ENCODE assay signal across 1 cellular context in the genomic region with DNA sequence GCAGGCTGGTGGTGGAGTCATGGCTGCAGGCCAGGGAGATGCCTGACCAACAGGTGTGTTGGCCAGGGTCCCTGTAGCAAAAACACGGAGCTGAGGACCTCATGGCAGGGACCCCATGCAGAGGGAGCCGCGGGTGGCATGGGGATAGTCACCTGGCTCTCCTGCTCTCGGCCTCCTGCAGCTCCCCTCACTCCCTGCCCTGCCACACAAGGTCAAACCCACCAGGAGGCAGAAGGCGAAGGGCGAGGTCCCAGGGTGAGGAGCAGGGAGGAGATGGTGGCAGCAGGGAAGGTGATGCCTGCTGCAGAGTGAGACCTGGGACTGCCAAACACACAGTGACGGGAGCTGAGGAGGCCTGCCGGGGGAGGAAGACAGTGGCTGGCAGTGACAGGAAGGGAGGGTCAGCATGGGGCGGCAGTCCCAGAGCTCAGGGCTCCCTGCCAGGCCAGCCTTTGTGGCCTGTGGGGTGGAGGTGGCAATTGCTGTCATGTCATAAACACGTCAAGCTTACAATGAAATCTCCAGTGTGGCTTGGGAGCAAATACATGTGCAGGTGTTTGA.
TF ChIP-seq lines count a peak whose summit lies in the region.

No MANE protein-coding gene starts in this region.

TF ChIP-seq in GM23338, 12 proteins besides CTCF, POLR2A, EP300 and RAD21 (continued from another document):
- TF ChIP-seq STAT1 (IDR thresholded peaks at IDR 0.05; ENCODE audit: unreplicated experiment) = no peak
- TF ChIP-seq, protein P1, sequence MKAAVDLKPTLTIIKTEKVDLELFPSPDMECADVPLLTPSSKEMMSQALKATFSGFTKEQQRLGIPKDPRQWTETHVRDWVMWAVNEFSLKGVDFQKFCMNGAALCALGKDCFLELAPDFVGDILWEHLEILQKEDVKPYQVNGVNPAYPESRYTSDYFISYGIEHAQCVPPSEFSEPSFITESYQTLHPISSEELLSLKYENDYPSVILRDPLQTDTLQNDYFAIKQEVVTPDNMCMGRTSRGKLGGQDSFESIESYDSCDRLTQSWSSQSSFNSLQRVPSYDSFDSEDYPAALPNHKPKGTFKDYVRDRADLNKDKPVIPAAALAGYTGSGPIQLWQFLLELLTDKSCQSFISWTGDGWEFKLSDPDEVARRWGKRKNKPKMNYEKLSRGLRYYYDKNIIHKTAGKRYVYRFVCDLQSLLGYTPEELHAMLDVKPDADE (IDR thresholded peaks at IDR 0.05) = no peak
- no peak for TF ChIP-seq EZH2phosphoT487 (IDR thresholded peaks at IDR 0.05; ENCODE audit: unreplicated experiment)
- TF ChIP-seq POLR2AphosphoS5 (IDR thresholded peaks at IDR 0.05; ENCODE audit: low read depth) = no peak
- no peak for TF ChIP-seq ZNF331 (CRISPR knock-in tag; IDR thresholded peaks at IDR 0.05; ENCODE audit: low read depth)
- TF ChIP-seq ZNF114 (CRISPR knock-in tag; IDR thresholded peaks at IDR 0.05) = no peak
- no peak for TF ChIP-seq NANOG (IDR thresholded peaks at IDR 0.05; ENCODE audit: borderline replicate concordance)
TF ChIP-seq in GM23338: peak in this region for 0.
